1 cellular context compared by ENCODE assay signal in the genomic region with DNA sequence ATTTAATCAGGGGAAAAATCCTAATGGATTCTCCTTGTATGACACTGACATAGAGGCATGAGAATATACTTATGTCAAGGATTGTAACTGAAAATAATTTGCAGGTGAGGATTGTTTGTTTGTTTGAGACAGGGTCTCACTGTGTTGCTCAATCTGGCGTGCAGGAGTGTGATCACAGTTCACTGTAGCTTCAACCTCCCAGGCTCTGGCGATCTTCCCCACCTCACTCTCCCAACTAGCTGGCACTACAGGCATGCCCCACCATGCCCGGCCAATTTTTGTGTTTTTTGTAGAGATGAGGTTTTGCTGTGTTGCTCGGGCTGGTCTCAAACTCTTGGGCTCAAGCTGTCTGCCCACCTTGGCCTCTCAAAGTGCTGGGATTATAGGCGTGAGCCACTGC.
TF ChIP-seq lines count a peak whose summit lies in the region.

No MANE protein-coding gene starts in this region.

TF ChIP-seq in SK-N-SH treated with all-trans-retinoic acid at 6 μM for 48 hours, 23 proteins besides CTCF, POLR2A, EP300 and RAD21 (continued from another document):
- TF ChIP-seq CSDC2 (CRISPR knock-in tag; IDR thresholded peaks at IDR 0.05) = no peak
- TF ChIP-seq PPARA (CRISPR knock-in tag; IDR thresholded peaks at IDR 0.05; ENCODE audit: borderline replicate concordance) = no peak
- no peak for TF ChIP-seq OSR1 (CRISPR knock-in tag; IDR thresholded peaks at IDR 0.05)
